8 cellular contexts compared by ENCODE assay signal in the genomic region with DNA sequence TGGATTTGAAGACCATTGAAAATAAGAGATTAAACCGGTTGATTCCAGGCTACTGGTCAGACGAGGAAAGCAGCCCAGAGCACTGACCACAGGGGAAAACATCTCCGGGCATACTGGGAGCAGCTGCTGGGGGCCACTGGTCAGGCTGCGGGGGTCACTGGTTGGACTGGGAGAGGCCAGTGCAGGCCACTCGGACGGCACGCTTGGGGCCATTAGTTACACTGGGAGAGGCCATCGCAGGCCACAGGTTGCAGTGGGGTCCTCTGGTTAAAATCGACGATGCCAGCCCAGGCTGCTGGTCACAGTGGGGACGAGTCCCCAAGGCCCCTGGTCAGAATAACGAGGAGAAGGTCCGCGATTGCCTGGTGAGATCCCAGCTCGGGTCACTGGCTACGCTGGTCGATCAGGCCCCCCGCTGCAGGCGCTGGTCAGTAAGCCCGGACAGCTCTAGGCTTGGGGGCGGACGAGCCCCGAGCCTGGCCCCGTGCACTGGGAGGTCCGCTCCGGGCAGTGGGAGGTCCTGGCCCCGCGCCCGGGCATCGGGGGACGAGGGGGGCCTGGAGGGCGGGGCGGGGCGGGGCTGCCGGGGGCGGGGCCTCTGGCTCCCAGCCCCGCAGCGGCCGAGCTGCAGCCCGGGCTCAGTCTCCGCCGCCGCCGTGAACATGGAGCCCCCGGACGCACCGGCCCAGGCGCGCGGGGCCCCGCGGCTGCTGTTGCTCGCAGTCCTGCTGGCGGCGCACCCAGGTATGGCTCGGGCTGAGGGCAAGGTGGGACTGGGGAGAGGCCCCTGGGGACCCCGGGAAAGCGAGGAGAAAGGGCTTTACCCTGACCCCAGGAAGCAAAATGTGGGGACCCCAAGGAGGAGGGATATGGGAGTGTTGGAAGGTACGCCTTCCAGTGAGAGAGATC. TPM values are rescaled to one million over a fixed set of nuclear protein-coding genes. Genes with fewer than 3 reads are reported as not detected.
A peak's percentile ranks its signal among the peaks of the same experiment; 100 is the strongest.
DNase-seq lines count a peak whose midpoint lies in the region; ATAC-seq and TF ChIP-seq lines count a peak whose summit lies in the region.

A gene with protein sequence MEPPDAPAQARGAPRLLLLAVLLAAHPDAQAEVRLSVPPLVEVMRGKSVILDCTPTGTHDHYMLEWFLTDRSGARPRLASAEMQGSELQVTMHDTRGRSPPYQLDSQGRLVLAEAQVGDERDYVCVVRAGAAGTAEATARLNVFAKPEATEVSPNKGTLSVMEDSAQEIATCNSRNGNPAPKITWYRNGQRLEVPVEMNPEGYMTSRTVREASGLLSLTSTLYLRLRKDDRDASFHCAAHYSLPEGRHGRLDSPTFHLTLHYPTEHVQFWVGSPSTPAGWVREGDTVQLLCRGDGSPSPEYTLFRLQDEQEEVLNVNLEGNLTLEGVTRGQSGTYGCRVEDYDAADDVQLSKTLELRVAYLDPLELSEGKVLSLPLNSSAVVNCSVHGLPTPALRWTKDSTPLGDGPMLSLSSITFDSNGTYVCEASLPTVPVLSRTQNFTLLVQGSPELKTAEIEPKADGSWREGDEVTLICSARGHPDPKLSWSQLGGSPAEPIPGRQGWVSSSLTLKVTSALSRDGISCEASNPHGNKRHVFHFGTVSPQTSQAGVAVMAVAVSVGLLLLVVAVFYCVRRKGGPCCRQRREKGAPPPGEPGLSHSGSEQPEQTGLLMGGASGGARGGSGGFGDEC (plus strand): TSS at position 641 of the 909 bp plus-strand sequence. CDS start 22 bp downstream, at position 663.

- H3K4me1 Mint-ChIP-seq in activated T-helper 17 cell treated with anti-CD3 and anti-CD28 coated beads, Interleukin-2, amount 50 U/mL, for 72 hours = no peaks in the 10 kb centered on the region
- H3K4me1 Mint-ChIP-seq in nephron progenitor cell = peaks cover 68% of the 10 kb centered on the region
- no peaks in the 10 kb centered on the region for H3K4me1 Mint-ChIP-seq in activated CD8-positive, alpha-beta memory T cell treated with anti-CD3 and anti-CD28 coated beads, Interleukin-2, amount 10 ng/mL, durations not matched to agents 7 days and 5 days

- POLR2A ChIA-PET in AG04449 (lab: Yijun Ruan, JAX) = no interaction called here

- no peak within 1 kb of the TSS for H3K27ac Mint-ChIP-seq in activated T-helper 17 cell treated with anti-CD3 and anti-CD28 coated beads, Interleukin-2, amount 50 U/mL, for 72 hours
- H3K27ac Mint-ChIP-seq in nephron progenitor cell = peak within 1 kb of the TSS; percentile 66
- no peak within 1 kb of the TSS for H3K27ac Mint-ChIP-seq in activated CD8-positive, alpha-beta memory T cell treated with anti-CD3 and anti-CD28 coated beads, Interleukin-2, amount 10 ng/mL, durations not matched to agents 7 days and 5 days

- TF ChIP-seq CTCF in AG04449 (IDR thresholded peaks at IDR 0.05; ENCODE audit: insufficient read depth, low read length, missing control alignments) (no peak), nephron progenitor cell (IDR thresholded peaks at IDR 0.05) (no peak)

- H3K4me3 ChIP-seq in AG04449 (ENCODE audit: low read depth, low read length) = peak within 1 kb of the TSS; percentile 64

- CTCF ChIA-PET in AG04449 (lab: Yijun Ruan, JAX) = interaction anchor here (1.0 to 8.0 kb wide), 15 partner anchors 9 to 238 kb away, joined by 3 to 85 read pairs (median 7); no protein-coding TSS in a partner anchor
- CTCF ChIA-PET in activated CD8-positive, alpha-beta memory T cell treated with anti-CD3 and anti-CD28 coated beads, Interleukin-2, amount 10 ng/mL, durations not matched to agents 7 days and 5 days (lab: Charles Lee) = interaction anchor here (0.9 to 1.6 kb wide), 2 partner anchors 38 to 152 kb away, joined by 3 read pairs; a partner anchor contains a TSS

- H3K36me3 Mint-ChIP-seq in activated T-helper 17 cell treated with anti-CD3 and anti-CD28 coated beads, Interleukin-2, amount 50 U/mL, for 72 hours (ENCODE audit: low read depth) = no peaks in the 10 kb centered on the region
- H3K36me3 Mint-ChIP-seq in nephron progenitor cell (ENCODE audit: low read depth) = peaks cover 3% of the 10 kb centered on the region
- no peaks in the 10 kb centered on the region for H3K36me3 Mint-ChIP-seq in activated CD8-positive, alpha-beta memory T cell treated with anti-CD3 and anti-CD28 coated beads, Interleukin-2, amount 10 ng/mL, durations not matched to agents 7 days and 5 days

- H3K9me3 Mint-ChIP-seq in activated T-helper 17 cell treated with anti-CD3 and anti-CD28 coated beads, Interleukin-2, amount 50 U/mL, for 72 hours = no peaks in the 10 kb centered on the region
- no peaks in the 10 kb centered on the region for H3K9me3 Mint-ChIP-seq in nephron progenitor cell
- H3K9me3 Mint-ChIP-seq in activated CD8-positive, alpha-beta memory T cell treated with anti-CD3 and anti-CD28 coated beads, Interleukin-2, amount 10 ng/mL, durations not matched to agents 7 days and 5 days (ENCODE audit: low read depth) = no peaks in the 10 kb centered on the region

- H3K4me3 Mint-ChIP-seq in activated T-helper 17 cell treated with anti-CD3 and anti-CD28 coated beads, Interleukin-2, amount 50 U/mL, for 72 hours = peak within 1 kb of the TSS; percentile 22
- peak within 1 kb of the TSS; percentile 80 for H3K4me3 Mint-ChIP-seq in nephron progenitor cell
- no peak within 1 kb of the TSS for H3K4me3 Mint-ChIP-seq in activated CD8-positive, alpha-beta memory T cell treated with anti-CD3 and anti-CD28 coated beads, Interleukin-2, amount 10 ng/mL, durations not matched to agents 7 days and 5 days

- no peak for ATAC-seq in activated T-helper 17 cell treated with anti-CD3 and anti-CD28 coated beads, Interleukin-2, amount 50 U/mL, for 72 hours (replicated peaks)
- ATAC-seq in HG03571 (IDR thresholded peaks at IDR 0.05; ENCODE audit: unreplicated experiment) (no peak), GM18502 (IDR thresholded peaks at IDR 0.05; ENCODE audit: poor library complexity, unreplicated experiment) (no peak)
- ATAC-seq in activated CD8-positive, alpha-beta memory T cell treated with anti-CD3 and anti-CD28 coated beads, Interleukin-2, amount 10 ng/mL, durations not matched to agents 7 days and 5 days = no peak

- peaks cover 10% of the 10 kb centered on the region for H3K27me3 Mint-ChIP-seq in activated T-helper 17 cell treated with anti-CD3 and anti-CD28 coated beads, Interleukin-2, amount 50 U/mL, for 72 hours
- peaks cover 25% of the 10 kb centered on the region for H3K27me3 Mint-ChIP-seq in nephron progenitor cell (ENCODE audit: low read depth, poor library complexity)
- peaks cover 16% of the 10 kb centered on the region for H3K27me3 Mint-ChIP-seq in activated CD8-positive, alpha-beta memory T cell treated with anti-CD3 and anti-CD28 coated beads, Interleukin-2, amount 10 ng/mL, durations not matched to agents 7 days and 5 days

- no peak for DNase-seq in AG04449 (ENCODE audit: low read depth, low spot score)
- DNase-seq in HK-2 (ENCODE audit: unreplicated experiment) = peak; percentile 70
- DNase-seq in germinal center (ENCODE audit: low spot score) = peak; percentile 54
- DNase-seq in nephron progenitor cell = peak; percentile 81
- no peak for DNase-seq in activated CD8-positive, alpha-beta memory T cell treated with anti-CD3 and anti-CD28 coated beads, Interleukin-2, amount 10 ng/mL, durations not matched to agents 7 days and 5 days

RNA-seq across cellular contexts. Expression of the gene that starts here (rescaled TPM):
- total RNA-seq in activated T-helper 17 cell treated with anti-CD3 and anti-CD28 coated beads, Interleukin-2, amount 50 U/mL, for 72 hours = not detected
- total RNA-seq in activated CD8-positive, alpha-beta memory T cell treated with anti-CD3 and anti-CD28 coated beads, Interleukin-2, amount 10 ng/mL, durations not matched to agents 7 days and 5 days = not detected

Comparison
In these comparisons a context has a peak if more than half of its experiments do, and no peak if none do; other contexts are left out.
1. DNase-seq: peak in HK-2 (single experiment), germinal center (single experiment) and nephron progenitor cell (single experiment); none in AG04449 (single experiment) and activated CD8-positive, alpha-beta memory T cell treated with anti-CD3 and anti-CD28 coated beads, Interleukin-2, amount 10 ng/mL, durations not matched to agents 7 days and 5 days (single experiment).